23 cellular contexts compared by ENCODE assay signal in the genomic region with DNA sequence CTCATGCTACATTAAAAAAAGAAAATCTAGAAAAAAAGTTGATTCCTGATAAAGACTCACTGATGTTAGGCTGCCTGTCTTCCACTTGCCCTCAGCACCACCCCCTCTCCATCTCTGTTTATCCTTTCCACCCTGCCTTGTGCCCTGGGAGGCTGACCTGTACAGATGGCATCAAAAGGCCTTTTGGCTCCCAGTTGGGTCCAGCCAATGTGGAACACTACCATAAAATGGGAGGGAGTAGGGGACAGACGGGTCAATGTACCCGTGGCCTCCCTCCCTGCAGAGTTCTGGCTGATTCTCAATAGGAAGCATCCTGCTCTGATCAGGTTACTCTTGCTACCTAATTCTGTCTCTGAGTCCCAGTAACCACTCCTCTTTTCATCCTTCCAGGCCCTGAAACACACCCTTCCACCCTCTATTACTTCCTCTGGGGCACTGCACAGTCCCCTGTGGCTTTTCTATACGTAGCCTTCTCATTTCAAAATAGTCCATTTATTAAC.
"Had no signal": no experiment of that assay in that cellular context is flagged by ENCODE, and none has a peak within 500 bp of the region (broad histone marks: within the 10 kb centered on the region; RNA-seq: fewer than 3 reads in every experiment).

No MANE protein-coding gene starts in this region.

- H3K4me3 Mint-ChIP-seq: activated B cell treated with CpG ODN at 0.5 μM for 24 hours; activated CD4-positive, alpha-beta memory T cell treated with anti-CD3 and anti-CD28 coated beads for 36 hours; activated CD4-positive, alpha-beta T cell treated with anti-CD3 and anti-CD28 coated beads for 36 hours; activated naive CD4-positive, alpha-beta T cell treated with anti-CD3 and anti-CD28 coated beads, Interleukin-2, amount 10 ng/mL, durations not matched to agents 7 days and 5 days; activated naive CD8-positive, alpha-beta T cell treated with anti-CD3 and anti-CD28 coated beads, Interleukin-2, amount 50 U/mL, for 24 hours; activated T-cell treated with anti-CD3 and anti-CD28 coated beads, Interleukin-2, amount 50 U/mL, for 72 hours; stimulated activated memory B cell treated with anti-CD40 and anti-IgM and Interleukin-4, amounts not matched to agents 10 μg/mL and 1 μg/mL and 100 μg/mL, for 72 hours had no signal

- H3K36me3 ChIP-seq: stomach, suprapubic skin, vagina had no signal

- H3K27ac ChIP-seq: stomach, suprapubic skin, vagina had no signal

- H3K27ac Mint-ChIP-seq: activated B cell treated with CpG ODN at 0.5 μM for 24 hours; activated CD4-positive, alpha-beta memory T cell treated with anti-CD3 and anti-CD28 coated beads for 36 hours; activated CD4-positive, alpha-beta T cell treated with anti-CD3 and anti-CD28 coated beads for 36 hours; activated naive CD4-positive, alpha-beta T cell treated with anti-CD3 and anti-CD28 coated beads, Interleukin-2, amount 10 ng/mL, durations not matched to agents 7 days and 5 days; activated naive CD8-positive, alpha-beta T cell treated with anti-CD3 and anti-CD28 coated beads, Interleukin-2, amount 50 U/mL, for 24 hours; activated T-cell treated with anti-CD3 and anti-CD28 coated beads, Interleukin-2, amount 50 U/mL, for 72 hours; stimulated activated memory B cell treated with anti-CD40 and anti-IgM and Interleukin-4, amounts not matched to agents 10 μg/mL and 1 μg/mL and 100 μg/mL, for 72 hours had no signal

- H3K27me3 Mint-ChIP-seq: activated CD4-positive, alpha-beta memory T cell treated with anti-CD3 and anti-CD28 coated beads for 36 hours; activated CD4-positive, alpha-beta T cell treated with anti-CD3 and anti-CD28 coated beads for 36 hours; activated naive CD4-positive, alpha-beta T cell treated with anti-CD3 and anti-CD28 coated beads, Interleukin-2, amount 10 ng/mL, durations not matched to agents 7 days and 5 days; activated naive CD8-positive, alpha-beta T cell treated with anti-CD3 and anti-CD28 coated beads, Interleukin-2, amount 50 U/mL, for 24 hours had no signal

- H3K27me3 ChIP-seq: stomach, suprapubic skin, vagina had no signal

- H3K36me3 Mint-ChIP-seq: activated CD4-positive, alpha-beta memory T cell treated with anti-CD3 and anti-CD28 coated beads for 36 hours; activated naive CD4-positive, alpha-beta T cell treated with anti-CD3 and anti-CD28 coated beads, Interleukin-2, amount 10 ng/mL, durations not matched to agents 7 days and 5 days; stimulated activated memory B cell treated with anti-CD40 and anti-IgM and Interleukin-4, amounts not matched to agents 10 μg/mL and 1 μg/mL and 100 μg/mL, for 72 hours had no signal

- ATAC-seq: activated CD4-positive, alpha-beta T cell treated with anti-CD3 and anti-CD28 coated beads for 36 hours; activated naive CD8-positive, alpha-beta T cell treated with anti-CD3 and anti-CD28 coated beads, Interleukin-2, amount 50 U/mL, for 24 hours; activated T-cell treated with anti-CD3 and anti-CD28 coated beads, Interleukin-2, amount 50 U/mL, for 72 hours; left cardiac atrium; mucosa of descending colon; sciatic nerve; stimulated activated memory B cell treated with anti-CD40 and anti-IgM and Interleukin-4, amounts not matched to agents 10 μg/mL and 1 μg/mL and 100 μg/mL, for 72 hours had no signal

- H3K4me1 ChIP-seq: stomach, suprapubic skin, vagina had no signal

- H3K9me3 ChIP-seq: mucosa of descending colon, stomach, suprapubic skin, vagina had no signal

- H3K4me3 ChIP-seq: mucosa of descending colon, stomach, suprapubic skin, vagina had no signal

- H3K9me3 Mint-ChIP-seq: activated B cell treated with CpG ODN at 0.5 μM for 24 hours; activated CD4-positive, alpha-beta memory T cell treated with anti-CD3 and anti-CD28 coated beads for 36 hours; activated naive CD4-positive, alpha-beta T cell treated with anti-CD3 and anti-CD28 coated beads, Interleukin-2, amount 10 ng/mL, durations not matched to agents 7 days and 5 days; activated naive CD8-positive, alpha-beta T cell treated with anti-CD3 and anti-CD28 coated beads, Interleukin-2, amount 50 U/mL, for 24 hours; activated T-cell treated with anti-CD3 and anti-CD28 coated beads, Interleukin-2, amount 50 U/mL, for 72 hours; stimulated activated memory B cell treated with anti-CD40 and anti-IgM and Interleukin-4, amounts not matched to agents 10 μg/mL and 1 μg/mL and 100 μg/mL, for 72 hours had no signal

- H3K4me1 Mint-ChIP-seq: activated B cell treated with CpG ODN at 0.5 μM for 24 hours; activated CD4-positive, alpha-beta T cell treated with anti-CD3 and anti-CD28 coated beads for 36 hours; activated naive CD4-positive, alpha-beta T cell treated with anti-CD3 and anti-CD28 coated beads, Interleukin-2, amount 10 ng/mL, durations not matched to agents 7 days and 5 days; activated naive CD8-positive, alpha-beta T cell treated with anti-CD3 and anti-CD28 coated beads, Interleukin-2, amount 50 U/mL, for 24 hours; stimulated activated memory B cell treated with anti-CD40 and anti-IgM and Interleukin-4, amounts not matched to agents 10 μg/mL and 1 μg/mL and 100 μg/mL, for 72 hours had no signal

- DNase-seq: activated B cell treated with CpG ODN at 0.5 μM for 24 hours; activated CD4-positive, alpha-beta memory T cell treated with anti-CD3 and anti-CD28 coated beads for 36 hours; activated CD4-positive, alpha-beta T cell treated with anti-CD3 and anti-CD28 coated beads for 36 hours; activated effector memory CD4-positive, alpha-beta T cell treated with anti-CD3 and anti-CD28 coated beads, Interleukin-2, amount 50 U/mL, for 16 hours; activated naive CD4-positive, alpha-beta T cell treated with anti-CD3 and anti-CD28 coated beads, Interleukin-2, amount 10 ng/mL, durations not matched to agents 7 days and 5 days; activated naive CD8-positive, alpha-beta T cell treated with anti-CD3 and anti-CD28 coated beads, Interleukin-2, amount 50 U/mL, for 24 hours; activated T-cell treated with anti-CD3 and anti-CD28 coated beads, Interleukin-2, amount 50 U/mL, for 72 hours; dermis blood vessel endothelial cell; effector memory CD4-positive, alpha-beta T cell; foreskin melanocyte; hippocampal formation; islet precursor cell; left cardiac atrium; mucosa of descending colon; small intestine; stimulated activated CD4-positive, alpha-beta T cell treated with anti-CD3 and anti-CD28 coated beads, Interleukin-2, amount 100 ng/mL, for 24 hours; stomach; T1000; trophoblast cell had no signal
